In genomic region chr2:104889261-104890091, GRCh38 we compare ENCODE assay signal across 17 cellular contexts. TPM values are rescaled to one million over a fixed set of nuclear protein-coding genes. Genes with fewer than 3 reads are reported as not detected.
A peak's percentile ranks its signal among the peaks of the same experiment; 100 is the strongest.
DNase-seq lines count a peak whose midpoint lies in the region; ATAC-seq, FAIRE-seq and TF ChIP-seq lines count a peak whose summit lies in the region.
"Had no signal": no experiment of that assay in that cellular context is flagged by ENCODE, and none has a peak within 500 bp of the region (broad histone marks: within the 10 kb centered on the region; RNA-seq: fewer than 3 reads in every experiment).

No MANE protein-coding gene starts in this region.

- FAIRE-seq in pancreas (lab: Jason Lieb, UNC): no peak

- no peaks in the 10 kb centered on the region for H4K20me1 ChIP-seq in Karpas-422 (ENCODE audit: insufficient read depth, low read depth, low read length)

- no peak overlapping the region for H3K9ac ChIP-seq in Karpas-422 (ENCODE audit: low read length)

- H3K27ac ChIP-seq in Karpas-422 (ENCODE audit: low read length) (no peak overlapping the region), pancreas (no peak overlapping the region)
- H3K27ac ChIP-seq: PC-9, thoracic aorta had no signal

- H3K79me2 ChIP-seq in Karpas-422 (ENCODE audit: low read length): no peaks in the 10 kb centered on the region

- H3K4me3 ChIP-seq in Karpas-422 (ENCODE audit: low read length) (no peak overlapping the region), pancreas (no peak overlapping the region)
- H3K4me3 ChIP-seq: PC-9, thoracic aorta had no signal

- H3K4me1 Mint-ChIP-seq in WTC11: peaks cover 35% of the 10 kb centered on the region

- H3K27me3 ChIP-seq in Karpas-422 (ENCODE audit: low read length) (no peaks in the 10 kb centered on the region), pancreas (no peaks in the 10 kb centered on the region)

- CTCF ChIA-PET in WTC11 (lab: Charles Lee): no interaction called here

- no peaks in the 10 kb centered on the region for H3K9me2 ChIP-seq in Karpas-422 (replicated peaks; ENCODE audit: insufficient read depth, low read length)

- ATAC-seq in GM19467 (IDR thresholded peaks at IDR 0.05; ENCODE audit: unreplicated experiment): peak; percentile 52
- ATAC-seq in WTC11: peak; percentile 80
- peak in 3 of 4 donors; percentile 27 to 50 (median 46) for ATAC-seq in pancreas
- ATAC-seq in GM19023 (IDR thresholded peaks at IDR 0.05; ENCODE audit: unreplicated experiment): no peak

- DNase-seq in Karpas-422: no peak
- DNase-seq in WTC11 (ENCODE audit: low spot score): no peak
- no peak for DNase-seq in pancreas
- no peak for DNase-seq in SIG-M5 treated with dmso at 0.1 percent for 504 hours (lab: John Stamatoyannopoulos, UW; ENCODE audit: unreplicated experiment)
- DNase-seq in hepatic stellate cell (ENCODE audit: low spot score): no peak
- no peak for DNase-seq in cerebellar cortex (ENCODE audit: low spot score)
- DNase-seq: CD4-positive, alpha-beta T cell; glutamatergic neuron; NCI-H226; PC-9 had no signal

- no peaks in the 10 kb centered on the region for H3K9me3 ChIP-seq in Karpas-422 (ENCODE audit: low read length)
- H3K9me3 ChIP-seq in pancreas: no peaks in the 10 kb centered on the region
- H3K9me3 ChIP-seq: thoracic aorta had no signal

- H3K4me1 ChIP-seq in Karpas-422 (ENCODE audit: low read length): no peaks in the 10 kb centered on the region
- H3K4me1 ChIP-seq in pancreas: no peaks in the 10 kb centered on the region

- 41 to 53% methylated on average over 13 of the region's 13 CpGs for WGBS in pancreas, 2 donors

- H3K4me3 Mint-ChIP-seq in WTC11: no peak overlapping the region
- H3K4me3 Mint-ChIP-seq: activated naive CD4-positive, alpha-beta T cell treated with anti-CD3 and anti-CD28 coated beads, Interleukin-2, amount 50 U/mL, for 24 hours; CD4-positive, alpha-beta T cell; T-helper 1 cell treated with Interleukin-12 subunit alpha and Interleukin-12 subunit beta and Interleukin-4 antibody, amounts not matched to agents 30 μg/mL and 1 μg/mL, for 36 hours had no signal

- H3K9me3 Mint-ChIP-seq in WTC11: peaks cover 12% of the 10 kb centered on the region
- H3K9me3 Mint-ChIP-seq: activated naive CD4-positive, alpha-beta T cell treated with anti-CD3 and anti-CD28 coated beads, Interleukin-2, amount 50 U/mL, for 24 hours; CD4-positive, alpha-beta T cell had no signal

- peaks cover 13% of the 10 kb centered on the region for H3K27me3 Mint-ChIP-seq in WTC11 (ENCODE audit: low read depth)

- POLR2A ChIA-PET in WTC11 (lab: Charles Lee): no interaction called here

- H3K27ac Mint-ChIP-seq in WTC11: no peak overlapping the region
- H3K27ac Mint-ChIP-seq: activated naive CD4-positive, alpha-beta T cell treated with anti-CD3 and anti-CD28 coated beads, Interleukin-2, amount 50 U/mL, for 24 hours; CD4-positive, alpha-beta T cell; T-helper 1 cell treated with Interleukin-12 subunit alpha and Interleukin-12 subunit beta and Interleukin-4 antibody, amounts not matched to agents 30 μg/mL and 1 μg/mL, for 36 hours had no signal

- intact Hi-C loops in pancreas (cut with DNase I): no loop called here

- no peaks in the 10 kb centered on the region for H3K36me3 Mint-ChIP-seq in WTC11
- H3K36me3 Mint-ChIP-seq: activated naive CD4-positive, alpha-beta T cell treated with anti-CD3 and anti-CD28 coated beads, Interleukin-2, amount 50 U/mL, for 24 hours had no signal

- H3K36me3 ChIP-seq in Karpas-422 (ENCODE audit: insufficient read depth, low read length): no peaks in the 10 kb centered on the region
- H3K36me3 ChIP-seq in pancreas: no peaks in the 10 kb centered on the region
- H3K36me3 ChIP-seq: thoracic aorta had no signal

- H3K4me2 ChIP-seq in Karpas-422 (ENCODE audit: low read depth, low read length, poor library complexity, severe bottlenecking): no peak overlapping the region
- H3K4me2 ChIP-seq: PC-9 had no signal

- TF ChIP-seq CTCF in WTC11 (IDR thresholded peaks at IDR 0.05) (no peak), pancreas (IDR thresholded peaks at IDR 0.05) (no peak)

- H2AFZ ChIP-seq in Karpas-422 (ENCODE audit: low read length): 0 out of 2 replicates have a peak overlapping the region, but pooled peaks have one; percentile 21
- H2AFZ ChIP-seq: PC-9 had no signal

TF ChIP-seq in WTC11, 78 proteins besides CTCF, POLR2A, EP300 and RAD21:
- no peak for TF ChIP-seq GRHL2 (CRISPR knock-in tag; IDR thresholded peaks at IDR 0.05; ENCODE audit: insufficient replicate concordance, severe bottlenecking)

RNA-seq across cellular contexts. Expression of gene POU3F3, which starts 35.6 kb away (rescaled TPM):
- total RNA-seq in Karpas-422 (2014; rRNA removed; shearing (Covaris generic); ENCODE audit: low replicate concordance): not detected in 2 replicates
- total RNA-seq in WTC11 (2021) (0.05 TPM in 1 of 3 replicates, not detected in the others), pancreas (not detected)
- polyA plus RNA-seq in pancreas: not detected
- total RNA-seq: bronchial epithelial cell; CD4-positive, alpha-beta T cell; liver; PC-9 had no signal
- polyA plus RNA-seq: liver had no signal
